ENCODE assay signal across 1 cellular context in genomic region chr3:153714588-153715285, GRCh38.
TF ChIP-seq lines count a peak whose summit lies in the region.

No MANE protein-coding gene starts in this region.

TF ChIP-seq in H1, 55 proteins besides CTCF, POLR2A, EP300 and RAD21:
- TF ChIP-seq TBP (IDR thresholded peaks at IDR 0.05; ENCODE audit: low read depth, low read length): no peak
- TF ChIP-seq KDM5A (IDR thresholded peaks at IDR 0.05; ENCODE audit: low read length): no peak
- no peak for TF ChIP-seq CBX5 (IDR thresholded peaks at IDR 0.05; ENCODE audit: low read depth, low read length)
- TF ChIP-seq CREB1 (IDR thresholded peaks at IDR 0.05): no peak
- TF ChIP-seq CHD1 (IDR thresholded peaks at IDR 0.05; ENCODE audit: low read depth, low read length): no peak
- no peak for TF ChIP-seq FOSL1 (IDR thresholded peaks at IDR 0.05; ENCODE audit: insufficient read depth, low read depth, low read length)
- TF ChIP-seq NANOG (IDR thresholded peaks at IDR 0.05; ENCODE audit: insufficient read depth, low read depth, low read length, poor library complexity, severe bottlenecking): no peak
- TF ChIP-seq MAX (IDR thresholded peaks at IDR 0.05): no peak
- TF ChIP-seq MAFK (IDR thresholded peaks at IDR 0.05; ENCODE audit: low read depth, low read length): no peak
- TF ChIP-seq ZNF274 (IDR thresholded peaks at IDR 0.05; ENCODE audit: borderline replicate concordance, extremely low read depth, low read length): no peak
- no peak for TF ChIP-seq TCF12 (IDR thresholded peaks at IDR 0.05; ENCODE audit: low read depth, low read length)
- TF ChIP-seq KDM4A (IDR thresholded peaks at IDR 0.05; ENCODE audit: low read depth, low read length, severe bottlenecking): no peak
